Comparison of ENCODE assay signal across 1 cellular context in genomic region chr6:36622901-36623546, GRCh38.
TF ChIP-seq lines count a peak whose summit lies in the region.

No MANE protein-coding gene starts in this region.

TF ChIP-seq in SK-N-SH treated with all-trans-retinoic acid at 6 μM for 48 hours, 23 proteins besides CTCF, POLR2A, EP300 and RAD21 (continued from another document):
- TF ChIP-seq TSHZ2 (CRISPR knock-in tag; IDR thresholded peaks at IDR 0.05) = no peak
